ENCODE assay signal across 10 cellular contexts in the genomic region with DNA sequence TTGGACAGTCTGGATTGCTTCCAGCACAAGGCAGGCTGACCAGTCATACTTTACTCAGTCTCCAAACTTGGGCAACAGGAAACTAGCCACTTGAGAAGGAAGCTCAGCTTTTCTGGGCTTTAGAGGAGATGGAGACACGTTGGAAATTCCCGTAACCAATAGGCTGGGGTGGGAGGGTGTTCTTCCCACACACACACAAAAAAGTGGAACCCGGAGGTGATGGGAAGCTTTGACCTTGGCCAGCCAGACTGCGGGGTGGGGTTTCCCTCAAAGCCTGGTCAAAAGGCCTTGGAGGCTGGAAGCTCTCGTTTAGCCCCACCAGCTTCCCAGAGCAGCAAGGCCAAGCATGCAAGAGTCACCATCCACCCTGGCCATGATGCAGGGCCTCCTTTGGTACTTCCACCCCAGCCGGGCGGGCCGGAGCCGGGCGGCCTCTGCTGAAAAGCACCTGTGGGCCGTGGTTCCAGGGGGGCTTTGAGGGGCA.
DNase-seq lines count a peak whose midpoint lies in the region; ATAC-seq and TF ChIP-seq lines count a peak whose summit lies in the region.
"Had no signal": no experiment of that assay in that cellular context is flagged by ENCODE, and none has a peak within 500 bp of the region (broad histone marks: within the 10 kb centered on the region; RNA-seq: fewer than 3 reads in every experiment).

No MANE protein-coding gene starts in this region.

- TF ChIP-seq CTCF in right lobe of liver (IDR thresholded peaks at IDR 0.05), result no peak
- no peak for TF ChIP-seq CTCF in tibial artery (IDR thresholded peaks at IDR 0.05)

- H3K36me3 ChIP-seq in right lobe of liver, result no peaks in the 10 kb centered on the region
- peaks cover 0 to 24% (median 19%) of the 10 kb centered on the region in 3 donors for H3K36me3 ChIP-seq in tibial artery

- no CpG with 5 or more reads among the region's 11 CpGs for WGBS in right lobe of liver (ENCODE audit: insufficient coverage, low coverage, low lambda C conversion rate, missing lambda C conversion rate)

- no peaks in the 10 kb centered on the region for H3K27me3 Mint-ChIP-seq in effector memory CD8-positive, alpha-beta T cell

- intact Hi-C loops in right lobe of liver (cut with DNase I), result no loop called here
- intact Hi-C loops in tibial artery (cut with DNase I; ENCODE audit: low total_unique reads), result loop anchor here (10.0 kb wide), 1 partner anchor 218 kb away; no protein-coding TSS in a partner anchor

- no peaks in the 10 kb centered on the region for H3K4me1 ChIP-seq in right lobe of liver
- peaks cover 16 to 60% (median 21%) of the 10 kb centered on the region in 4 donors for H3K4me1 ChIP-seq in tibial artery

- no peaks in the 10 kb centered on the region for H3K4me1 Mint-ChIP-seq in effector memory CD8-positive, alpha-beta T cell (ENCODE audit: low read depth in 2 of 2)

- peak overlapping the region; percentile 49 to 58 for H3K27ac Mint-ChIP-seq in effector memory CD8-positive, alpha-beta T cell

- H3K27me3 ChIP-seq in right lobe of liver (no peaks in the 10 kb centered on the region), tibial artery (no peaks in the 10 kb centered on the region)

- DNase-seq in RPMI7951 (ENCODE audit: low read depth) (peak; percentile 73), right lobe of liver (peak in 1 of 3 donors; percentile 41), tibial artery (peak; percentile 31 to 73), NCI-H748 treated with DMSO at 0.1 percent for 48 hours (lab: John Stamatoyannopoulos, UW) (no peak), NCI-H1417 (lab: John Stamatoyannopoulos, UW) (no peak)
- DNase-seq in effector memory CD8-positive, alpha-beta T cell, result no peak
- no peak for DNase-seq in NK-92 treated with Interleukin-12 subunit alpha and Interleukin-12 subunit beta, amount 100 ng/mL, for 24 hours (lab: John Stamatoyannopoulos, UW)
- DNase-seq: SIG-M5; stimulated activated CD8-positive, alpha-beta memory T cell treated with anti-CD3 and anti-CD28 coated beads, Interleukin-4, amount 100 ng/mL, for 48 hours had no signal

- TF ChIP-seq POLR2A in right lobe of liver (IDR thresholded peaks at IDR 0.05), result no peak

- H3K9me3 ChIP-seq in right lobe of liver (no peaks in the 10 kb centered on the region), tibial artery (no peaks in the 10 kb centered on the region)

- ATAC-seq in effector memory CD8-positive, alpha-beta T cell (replicated peaks), result no peak
- ATAC-seq in right lobe of liver, result peak; percentile 8 to 16 (median 14)
- no peak for ATAC-seq in HG03521 (IDR thresholded peaks at IDR 0.05; ENCODE audit: unreplicated experiment)

- no peak overlapping the region for H3K4me3 Mint-ChIP-seq in effector memory CD8-positive, alpha-beta T cell

- H3K4me3 ChIP-seq in right lobe of liver (no peak overlapping the region), tibial artery (no peak overlapping the region)

- H3K27ac ChIP-seq in right lobe of liver (peak overlapping the region in 1 of 3 donors; percentile 44), tibial artery (peak overlapping the region; percentile 93 to 97)

- H3K9me3 Mint-ChIP-seq in effector memory CD8-positive, alpha-beta T cell, result no peaks in the 10 kb centered on the region

- peaks cover 21% of the 10 kb centered on the region for H3K36me3 Mint-ChIP-seq in effector memory CD8-positive, alpha-beta T cell (ENCODE audit: insufficient read depth)

Comparison
In these comparisons a context has a peak if more than half of its experiments do, and no peak if none do; other contexts are left out.
1. DNase-seq: peak in RPMI7951 (single experiment) and tibial artery (2 of 2); none in effector memory CD8-positive, alpha-beta T cell (0 of 3), NCI-H748 treated with DMSO at 0.1 percent for 48 hours (single experiment), NCI-H1417 (0 of 3) and NK-92 treated with Interleukin-12 subunit alpha and Interleukin-12 subunit beta, amount 100 ng/mL, for 24 hours (single experiment).
2. ATAC-seq: peak in right lobe of liver (4 of 4); none in effector memory CD8-positive, alpha-beta T cell (single experiment) and HG03521 (single experiment).